In genomic region chr4:109702950-109703663, GRCh38 we compare ENCODE assay signal across 8 cellular contexts. TPM values are rescaled to one million over a fixed set of nuclear protein-coding genes. Genes with fewer than 3 reads are reported as not detected.
DNase-seq lines count a peak whose midpoint lies in the region; ATAC-seq and TF ChIP-seq lines count a peak whose summit lies in the region.

Gene CASP6, minus strand, starts transcription at chr4:109703445. Its CDS starts 50 bp downstream, at chr4:109703395.

- peak; percentile 56 for TF ChIP-seq POLR2A in GM19193 (IDR thresholded peaks at IDR 0.05; ENCODE audit: extremely low read depth, insufficient read depth, insufficient read length)

- peaks cover 32% of the 10 kb centered on the region for H3K4me1 Mint-ChIP-seq in dendritic cell treated with granulocyte-macrophage colony-stimulating factor and Interleukin-4, amounts not matched to agents 40 ng/mL and 50 ng/mL, for 4 days (ENCODE audit: low read depth)

- H3K36me3 ChIP-seq in BLaER1 treated with 17β-estradiol and CSF1 and Interleukin-3, amounts not matched to agents 10 nM and 100 nM: peaks cover 0 to 12% (median 1%) of the 10 kb centered on the region in 11 experiments; a peak in 10 of 22 replicates
- peaks cover 0 to under 1% of the 10 kb centered on the region in 2 donors for H3K36me3 ChIP-seq in left lung

- peaks cover 2% of the 10 kb centered on the region for H3K27me3 Mint-ChIP-seq in dendritic cell treated with granulocyte-macrophage colony-stimulating factor and Interleukin-4, amounts not matched to agents 40 ng/mL and 50 ng/mL, for 4 days

- peaks cover 0 to 6% (median 0%) of the 10 kb centered on the region in 11 experiments; a peak in 2 of 22 replicates for H4K20me1 ChIP-seq in BLaER1 treated with 17β-estradiol and CSF1 and Interleukin-3, amounts not matched to agents 10 nM and 100 nM

- H3K27ac ChIP-seq in BLaER1 treated with 17β-estradiol and CSF1 and Interleukin-3, amounts not matched to agents 10 nM and 100 nM: peak within 1 kb of the TSS; percentile 48 to 86 (median 80); a peak in 21 of 22 replicates
- H3K27ac ChIP-seq in left lung: peak within 1 kb of the TSS; percentile 88 to 92

- H3K4me3 ChIP-seq in BLaER1 treated with 17β-estradiol and CSF1 and Interleukin-3, amounts not matched to agents 10 nM and 100 nM: peak within 1 kb of the TSS; percentile 72 to 92 (median 78)
- peak within 1 kb of the TSS; percentile 79 to 81 for H3K4me3 ChIP-seq in left lung

- no peaks in the 10 kb centered on the region for H3K27me3 ChIP-seq in BLaER1 treated with 17β-estradiol and CSF1 and Interleukin-3, amounts not matched to agents 10 nM and 100 nM
- H3K27me3 ChIP-seq in left lung: no peaks in the 10 kb centered on the region

- intact Hi-C loops in dendritic cell treated with granulocyte-macrophage colony-stimulating factor and Interleukin-4, amounts not matched to agents 40 ng/mL and 50 ng/mL, for 4 days (cut with micrococcal nuclease): loop anchor here (1.0 to 10.0 kb wide), 6 partner anchors 28 to 272 kb away; partner anchors contain the start of genes GAR1, MCUB, PLA2G12A and SEC24B
- intact Hi-C loops in left lung (cut with DNase I): loop anchor here in 1 of 2 donors (10.0 kb wide), 1 partner anchor 268 kb away; the partner anchor contains the start of gene SEC24B

- H3K4me3 Mint-ChIP-seq in dendritic cell treated with granulocyte-macrophage colony-stimulating factor and Interleukin-4, amounts not matched to agents 40 ng/mL and 50 ng/mL, for 4 days: peak within 1 kb of the TSS; percentile 83

- peak within 1 kb of the TSS; percentile 77 to 88 (median 85) for H3K9ac ChIP-seq in BLaER1 treated with 17β-estradiol and CSF1 and Interleukin-3, amounts not matched to agents 10 nM and 100 nM

- peak; percentile 59 to 78 for TF ChIP-seq CTCF in left lung (IDR thresholded peaks at IDR 0.05)

- peak; percentile 83 to 93 for DNase-seq in NCI-H526 (lab: John Stamatoyannopoulos, UW)
- DNase-seq in activated CD4-positive, alpha-beta T cell treated with anti-CD3 and anti-CD28 coated beads, Interleukin-2, amount 50 U/mL, for 4 hours: peak; percentile 64 to 69
- peak; percentile 91 to 98 for DNase-seq in left lung
- DNase-seq in stimulated activated CD4-positive, alpha-beta T cell treated with anti-CD3 and anti-CD28 coated beads, Interleukin-2, amount 100 ng/mL, for 48 hours: peak; percentile 60 to 64

- peaks cover 28% of the 10 kb centered on the region for H3K36me3 Mint-ChIP-seq in dendritic cell treated with granulocyte-macrophage colony-stimulating factor and Interleukin-4, amounts not matched to agents 40 ng/mL and 50 ng/mL, for 4 days (ENCODE audit: low read depth)

- ATAC-seq in HG03432 (IDR thresholded peaks at IDR 0.05; ENCODE audit: unreplicated experiment): peak; percentile 81
- peak; percentile 96 for ATAC-seq in left lung

- peak within 1 kb of the TSS; percentile 92 for H3K27ac Mint-ChIP-seq in dendritic cell treated with granulocyte-macrophage colony-stimulating factor and Interleukin-4, amounts not matched to agents 40 ng/mL and 50 ng/mL, for 4 days

- H3K9me3 Mint-ChIP-seq in dendritic cell treated with granulocyte-macrophage colony-stimulating factor and Interleukin-4, amounts not matched to agents 40 ng/mL and 50 ng/mL, for 4 days: no peaks in the 10 kb centered on the region

- H3K4me2 ChIP-seq in BLaER1 treated with 17β-estradiol and CSF1 and Interleukin-3, amounts not matched to agents 10 nM and 100 nM: peak within 1 kb of the TSS; percentile 74 to 95 (median 89)

- H3K4me1 ChIP-seq in BLaER1 treated with 17β-estradiol and CSF1 and Interleukin-3, amounts not matched to agents 10 nM and 100 nM: peaks cover 18 to 25% (median 23%) of the 10 kb centered on the region in 10 experiments
- H3K4me1 ChIP-seq in left lung: peaks cover 8 to 25% of the 10 kb centered on the region in 2 donors

- no peaks in the 10 kb centered on the region for H3K9me3 ChIP-seq in BLaER1 treated with 17β-estradiol and CSF1 and Interleukin-3, amounts not matched to agents 10 nM and 100 nM (replicated peaks in 1 of 11)
- H3K9me3 ChIP-seq in left lung: no peaks in the 10 kb centered on the region

RNA-seq across cellular contexts. Expression of gene CASP6, which starts in this region (rescaled TPM):
- total RNA-seq in left lung: 10 to 100 TPM; 15.9 to 28.6 TPM

Comparison
In these comparisons a context has a peak if more than half of its experiments do, and no peak if none do; other contexts are left out.
1. Peak in every context shown above with its lines: DNase-seq, ATAC-seq, H3K4me3 ChIP-seq and H3K27ac ChIP-seq.